8 cellular contexts compared by ENCODE assay signal in the genomic region with DNA sequence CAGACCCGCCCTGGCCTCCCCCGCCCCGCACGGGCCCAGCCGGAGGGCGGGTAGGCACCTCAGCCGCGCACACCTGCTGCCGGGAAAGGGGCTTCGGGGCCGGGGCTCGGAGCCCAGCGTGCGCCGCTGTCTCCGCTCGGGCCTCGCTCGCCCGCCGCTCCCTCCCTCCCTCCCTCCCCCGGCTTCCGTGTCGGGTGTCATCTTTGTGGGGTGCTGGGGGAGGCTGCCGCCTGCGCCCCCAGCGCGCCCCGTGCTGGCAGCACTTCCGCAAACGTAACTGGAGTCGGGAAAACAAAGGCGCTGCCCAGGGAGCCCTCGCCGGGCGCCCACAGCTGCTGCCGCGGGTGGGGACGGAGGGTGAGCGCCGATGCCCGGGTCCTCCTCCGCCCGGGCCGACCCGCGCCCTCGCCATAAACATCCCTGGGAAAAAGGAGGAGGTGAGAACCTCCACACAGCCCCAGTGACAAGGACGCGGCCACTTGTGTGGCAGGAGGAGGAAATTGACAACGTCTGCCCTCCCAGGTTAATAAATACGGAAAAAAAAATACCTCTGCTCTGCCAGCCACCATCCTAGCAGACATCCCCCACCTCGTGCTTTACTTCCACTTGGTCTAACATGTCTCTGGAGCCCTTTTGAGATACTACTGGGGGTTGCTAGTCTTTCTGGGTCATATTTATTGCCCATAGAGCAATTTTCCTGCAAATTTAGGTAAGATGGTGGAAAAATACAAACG. TPM values are rescaled to one million over a fixed set of nuclear protein-coding genes. Genes with fewer than 3 reads are reported as not detected.
DNase-seq lines count a peak whose midpoint lies in the region; ATAC-seq and TF ChIP-seq lines count a peak whose summit lies in the region.

No MANE protein-coding gene starts in this region.

- H3K4me3 ChIP-seq in AG04449 (ENCODE audit: low read depth, low read length), result peak overlapping the region; percentile 58
- peak overlapping the region; percentile 75 for H3K4me3 ChIP-seq in endodermal cell (ENCODE audit: low read length)
- H3K4me3 ChIP-seq in mucosa of descending colon, result peak overlapping the region; percentile 74

- DNase-seq in AG04449 (ENCODE audit: low read depth, low spot score) (no peak), NCI-H2227 treated with DMSO at 0.1 percent for 48 hours (lab: John Stamatoyannopoulos, UW) (peak; percentile 40), endodermal cell (peak; percentile 74), mucosa of descending colon (peak; percentile 75 to 85 (median 83))
- DNase-seq in activated CD8-positive, alpha-beta T cell treated with anti-CD3 and anti-CD28 coated beads for 36 hours, result peak; percentile 79
- DNase-seq in stimulated activated CD8-positive, alpha-beta memory T cell treated with anti-CD3 and anti-CD28 coated beads, Interleukin-2, amount 100 ng/mL, for 48 hours (ENCODE audit: low read depth in 2 of 2), result peak; percentile 58 to 60

- POLR2A ChIA-PET in AG04449 (lab: Yijun Ruan, JAX), result no interaction called here
- POLR2A ChIA-PET in activated CD8-positive, alpha-beta T cell treated with anti-CD3 and anti-CD28 coated beads for 36 hours (lab: Charles Lee), result interaction anchor here (0.6 to 1.8 kb wide), 3 partner anchors 23 to 125 kb away, joined by 3 to 11 read pairs (median 4); partner anchors contain the start of gene NEMP2

- peaks cover 35% of the 10 kb centered on the region for H3K27me3 ChIP-seq in endodermal cell (ENCODE audit: control insufficient read depth, insufficient read depth, low read length, poor library complexity, severe bottlenecking)

- intact Hi-C loops in activated CD8-positive, alpha-beta T cell treated with anti-CD3 and anti-CD28 coated beads for 36 hours (cut with micrococcal nuclease), result loop anchor here (10.0 kb wide), 1 partner anchor 266 kb away; no protein-coding TSS in a partner anchor
- intact Hi-C loops in mucosa of descending colon (cut with DNase I, micrococcal nuclease), result no loop called here

- H3K36me3 ChIP-seq in endodermal cell (ENCODE audit: control insufficient read depth, insufficient read depth, low read length) (no peaks in the 10 kb centered on the region), mucosa of descending colon (ENCODE audit: low read depth) (no peaks in the 10 kb centered on the region)

- peaks cover 34% of the 10 kb centered on the region for H3K4me1 Mint-ChIP-seq in activated CD8-positive, alpha-beta T cell treated with anti-CD3 and anti-CD28 coated beads for 36 hours (ENCODE audit: low read depth)
- peaks cover 6% of the 10 kb centered on the region for H3K4me1 Mint-ChIP-seq in endodermal cell

- TF ChIP-seq CTCF in AG04449 (IDR thresholded peaks at IDR 0.05; ENCODE audit: insufficient read depth, low read length, missing control alignments) (no peak), endodermal cell (conservative IDR thresholded peaks at IDR 0.05) (no peak), mucosa of descending colon (IDR thresholded peaks at IDR 0.05) (no peak)
- TF ChIP-seq CTCF in activated CD8-positive, alpha-beta T cell treated with anti-CD3 and anti-CD28 coated beads for 36 hours (IDR thresholded peaks at IDR 0.05), result no peak

- H3K27ac Mint-ChIP-seq in activated CD8-positive, alpha-beta T cell treated with anti-CD3 and anti-CD28 coated beads for 36 hours, result peak overlapping the region; percentile 95
- no peak overlapping the region for H3K27ac Mint-ChIP-seq in endodermal cell

- ATAC-seq in GM18858 (IDR thresholded peaks at IDR 0.05; ENCODE audit: unreplicated experiment), result peak; percentile 44
- ATAC-seq in HG03060 (IDR thresholded peaks at IDR 0.05; ENCODE audit: low read depth, unreplicated experiment), result peak; percentile 42
- ATAC-seq in activated CD8-positive, alpha-beta T cell treated with anti-CD3 and anti-CD28 coated beads for 36 hours, result peak; percentile 57
- ATAC-seq in mucosa of descending colon, result peak; percentile 66

- H3K4me1 ChIP-seq in endodermal cell (ENCODE audit: control insufficient read depth, insufficient read depth, low read length), result no peaks in the 10 kb centered on the region
- H3K4me1 ChIP-seq in mucosa of descending colon (ENCODE audit: low read depth), result peaks cover 24% of the 10 kb centered on the region

- H3K9me3 Mint-ChIP-seq in activated CD8-positive, alpha-beta T cell treated with anti-CD3 and anti-CD28 coated beads for 36 hours, result no peaks in the 10 kb centered on the region
- H3K9me3 Mint-ChIP-seq in endodermal cell, result no peaks in the 10 kb centered on the region

- WGBS in endodermal cell (ENCODE audit: insufficient coverage in 1 of 2, insufficient read length in 1 of 2), 2 experiments, result 0 to 1% methylated on average over 12 to 54 of the region's 54 CpGs

- H3K36me3 Mint-ChIP-seq in activated CD8-positive, alpha-beta T cell treated with anti-CD3 and anti-CD28 coated beads for 36 hours (ENCODE audit: low read depth), result peaks cover 4% of the 10 kb centered on the region
- no peaks in the 10 kb centered on the region for H3K36me3 Mint-ChIP-seq in endodermal cell (ENCODE audit: low read depth)

- no peak overlapping the region for H3K27ac ChIP-seq in endodermal cell (ENCODE audit: low read depth, low read length)

- CTCF ChIA-PET in AG04449 (lab: Yijun Ruan, JAX), result no interaction called here
- CTCF ChIA-PET in activated CD8-positive, alpha-beta T cell treated with anti-CD3 and anti-CD28 coated beads for 36 hours (lab: Charles Lee), result interaction anchor here (2.2 kb wide), 1 partner anchor 272 kb away, joined by 8 read pairs; no protein-coding TSS in a partner anchor

- peak overlapping the region; percentile 21 for H3K9ac ChIP-seq in endodermal cell (ENCODE audit: extremely low read depth, low read length, poor library complexity, severe bottlenecking)

- no peaks in the 10 kb centered on the region for H3K27me3 Mint-ChIP-seq in activated CD8-positive, alpha-beta T cell treated with anti-CD3 and anti-CD28 coated beads for 36 hours
- peaks cover 22% of the 10 kb centered on the region for H3K27me3 Mint-ChIP-seq in endodermal cell (ENCODE audit: insufficient read depth)

- H3K9me3 ChIP-seq in endodermal cell (ENCODE audit: control insufficient read depth, low read length) (no peaks in the 10 kb centered on the region), mucosa of descending colon (no peaks in the 10 kb centered on the region)

- peak overlapping the region; percentile 88 for H3K4me3 Mint-ChIP-seq in activated CD8-positive, alpha-beta T cell treated with anti-CD3 and anti-CD28 coated beads for 36 hours
- H3K4me3 Mint-ChIP-seq in endodermal cell, result peak overlapping the region; percentile 59

RNA-seq across cellular contexts. Expression of gene MFSD6, which starts 0.6 kb away (rescaled TPM):
- total RNA-seq in activated CD8-positive, alpha-beta T cell treated with anti-CD3 and anti-CD28 coated beads for 36 hours, result 10 to 100 TPM; 31.5 to 32.8 TPM
- total RNA-seq in endodermal cell (1 to 10 TPM; 1.2 to 3.2 TPM), mucosa of descending colon (10 to 100 TPM; 58.4 to 73.2 (median 64.1) TPM)
- 0.82 TPM for polyA plus RNA-seq in endodermal cell (2013, experiment 1 of 2)
- polyA plus RNA-seq in endodermal cell (2013, experiment 2 of 2), result 0.70 TPM

Comparison
In these comparisons a context has a peak if more than half of its experiments do, and no peak if none do; other contexts are left out.
1. RNA of gene MFSD6, which starts 0.6 kb away (total RNA-seq): 58.4 to 73.2 TPM in mucosa of descending colon and 31.5 to 32.8 TPM in activated CD8-positive, alpha-beta T cell treated with anti-CD3 and anti-CD28 coated beads for 36 hours; 1.2 to 3.2 TPM in endodermal cell; every median in the first group is over 4 times any median in the second.
2. Peak in every context shown above with its lines, with median percentiles within 50 percentile points of each other: H3K4me3 ChIP-seq and ATAC-seq.